Comparison of ENCODE assay signal across 8 cellular contexts in genomic region chr12:108562348-108563134, GRCh38. TPM values are rescaled to one million over a fixed set of nuclear protein-coding genes. Genes with fewer than 3 reads are reported as not detected.
A peak's percentile ranks its signal among the peaks of the same experiment; 100 is the strongest.
DNase-seq lines count a peak whose midpoint lies in the region; ATAC-seq and TF ChIP-seq lines count a peak whose summit lies in the region.

Gene ISCU, plus strand, starts transcription at chr12:108562596. Its CDS starts 27 bp downstream, at chr12:108562623.

- H3K4me1 Mint-ChIP-seq in activated CD4-positive, alpha-beta T cell treated with anti-CD3 and anti-CD28 coated beads, Interleukin-2, amount 10 ng/mL, durations not matched to agents 24 days and 14 days = peaks cover 33% of the 10 kb centered on the region

- peak within 1 kb of the TSS; percentile 94 to 99 (median 98) for H3K4me2 ChIP-seq in BLaER1 treated with 17β-estradiol and CSF1 and Interleukin-3, amounts not matched to agents 10 nM and 100 nM

- H3K9me3 ChIP-seq in BLaER1 treated with 17β-estradiol and CSF1 and Interleukin-3, amounts not matched to agents 10 nM and 100 nM (replicated peaks in 1 of 11) = no peaks in the 10 kb centered on the region
- no peaks in the 10 kb centered on the region for H3K9me3 ChIP-seq in colonic mucosa

- peak within 1 kb of the TSS; percentile 100 for H3K27ac Mint-ChIP-seq in activated CD4-positive, alpha-beta T cell treated with anti-CD3 and anti-CD28 coated beads, Interleukin-2, amount 10 ng/mL, durations not matched to agents 24 days and 14 days

- H3K4me3 Mint-ChIP-seq in activated CD4-positive, alpha-beta T cell treated with anti-CD3 and anti-CD28 coated beads, Interleukin-2, amount 10 ng/mL, durations not matched to agents 24 days and 14 days = peak within 1 kb of the TSS; percentile 99

- H3K27ac ChIP-seq in BLaER1 treated with 17β-estradiol and CSF1 and Interleukin-3, amounts not matched to agents 10 nM and 100 nM = peak within 1 kb of the TSS; percentile 89 to 97 (median 95)
- H3K27ac ChIP-seq in colonic mucosa (peak within 1 kb of the TSS; percentile 89), layer of hippocampus (ENCODE audit: low read depth, low read length) (peak within 1 kb of the TSS; percentile 96)

- H3K4me1 ChIP-seq in BLaER1 treated with 17β-estradiol and CSF1 and Interleukin-3, amounts not matched to agents 10 nM and 100 nM = peaks cover 65 to 80% (median 75%) of the 10 kb centered on the region in 10 experiments
- peaks cover 14% of the 10 kb centered on the region for H3K4me1 ChIP-seq in colonic mucosa

- peak within 1 kb of the TSS; percentile 90 to 97 (median 94) for H3K9ac ChIP-seq in BLaER1 treated with 17β-estradiol and CSF1 and Interleukin-3, amounts not matched to agents 10 nM and 100 nM
- H3K9ac ChIP-seq in colonic mucosa (ENCODE audit: low read depth in 2 of 2, low read length in 2 of 2) = peak within 1 kb of the TSS; percentile 79 to 100

- H3K27me3 ChIP-seq in BLaER1 treated with 17β-estradiol and CSF1 and Interleukin-3, amounts not matched to agents 10 nM and 100 nM = no peaks in the 10 kb centered on the region
- H3K27me3 ChIP-seq in colonic mucosa (no peaks in the 10 kb centered on the region), layer of hippocampus (ENCODE audit: control insufficient read depth, insufficient read depth, low read length) (no peaks in the 10 kb centered on the region)

- peak; percentile 59 for ATAC-seq in GM19351 (IDR thresholded peaks at IDR 0.05; ENCODE audit: unreplicated experiment)
- ATAC-seq in HG03520 (IDR thresholded peaks at IDR 0.05; ENCODE audit: unreplicated experiment) = peak; percentile 50

- peaks cover 24 to 49% (median 30%) of the 10 kb centered on the region in 11 experiments; a peak in 21 of 22 replicates for H4K20me1 ChIP-seq in BLaER1 treated with 17β-estradiol and CSF1 and Interleukin-3, amounts not matched to agents 10 nM and 100 nM

- no peaks in the 10 kb centered on the region for H3K9me3 Mint-ChIP-seq in activated CD4-positive, alpha-beta T cell treated with anti-CD3 and anti-CD28 coated beads, Interleukin-2, amount 10 ng/mL, durations not matched to agents 24 days and 14 days

- TF ChIP-seq CTCF in colonic mucosa (IDR thresholded peaks at IDR 0.05) = no peak

- DNase-seq in NCI-H526 treated with DMSO at 0.1 percent for 48 hours (lab: John Stamatoyannopoulos, UW) = peak; percentile 92
- peak; percentile 100 for DNase-seq in activated CD4-positive, alpha-beta T cell treated with anti-CD3 and anti-CD28 coated beads, Interleukin-2, amount 10 ng/mL, durations not matched to agents 24 days and 14 days
- DNase-seq in colonic mucosa = peak; percentile 99
- DNase-seq in stimulated activated CD4-positive, alpha-beta T cell treated with anti-CD3 and anti-CD28 coated beads, Interleukin-1b, Interleukin-23, amount 100 ng/mL, for 24 hours (ENCODE audit: low read depth in 4 of 4, low spot score in 1 of 4) = peak; percentile 98 to 99 (median 98)

- no peaks in the 10 kb centered on the region for H3K27me3 Mint-ChIP-seq in activated CD4-positive, alpha-beta T cell treated with anti-CD3 and anti-CD28 coated beads, Interleukin-2, amount 10 ng/mL, durations not matched to agents 24 days and 14 days

- H3K4me3 ChIP-seq in BLaER1 treated with 17β-estradiol and CSF1 and Interleukin-3, amounts not matched to agents 10 nM and 100 nM = peak within 1 kb of the TSS; percentile 75 to 97 (median 92)
- peak within 1 kb of the TSS; percentile 86 for H3K4me3 ChIP-seq in colonic mucosa

- intact Hi-C loops in activated CD4-positive, alpha-beta T cell treated with anti-CD3 and anti-CD28 coated beads, Interleukin-2, amount 10 ng/mL, durations not matched to agents 24 days and 14 days (cut with micrococcal nuclease) = loop anchor here (1.0 to 5.0 kb wide), 11 partner anchors 56 to 1470 kb away; partner anchors contain the start of genes ALKBH2, CORO1C, CRY1 and SELPLG
- intact Hi-C loops in colonic mucosa (cut with DNase I) = loop anchor here (2.0 to 10.0 kb wide), 3 partner anchors 56 to 392 kb away; no protein-coding TSS in a partner anchor

- H3K36me3 Mint-ChIP-seq in activated CD4-positive, alpha-beta T cell treated with anti-CD3 and anti-CD28 coated beads, Interleukin-2, amount 10 ng/mL, durations not matched to agents 24 days and 14 days (ENCODE audit: low read depth) = peaks cover 42% of the 10 kb centered on the region

- H3K36me3 ChIP-seq in BLaER1 treated with 17β-estradiol and CSF1 and Interleukin-3, amounts not matched to agents 10 nM and 100 nM = peaks cover 34 to 49% (median 41%) of the 10 kb centered on the region in 11 experiments
- H3K36me3 ChIP-seq in colonic mucosa = peaks cover 4% of the 10 kb centered on the region

RNA-seq across cellular contexts. Expression of gene ISCU, which starts in this region (rescaled TPM):
- total RNA-seq in activated CD4-positive, alpha-beta T cell treated with anti-CD3 and anti-CD28 coated beads, Interleukin-2, amount 10 ng/mL, durations not matched to agents 24 days and 14 days = 61.5 and 66.1 TPM in 2 replicates
- 10 to 100 TPM; 93.7 to 97.5 TPM for total RNA-seq in colonic mucosa

Comparison
In these comparisons a context has a peak if more than half of its experiments do, and no peak if none do; other contexts are left out.
1. Peak in every context shown above with its lines: DNase-seq, ATAC-seq, H3K4me3 ChIP-seq and H3K27ac ChIP-seq.